In the genomic region with DNA sequence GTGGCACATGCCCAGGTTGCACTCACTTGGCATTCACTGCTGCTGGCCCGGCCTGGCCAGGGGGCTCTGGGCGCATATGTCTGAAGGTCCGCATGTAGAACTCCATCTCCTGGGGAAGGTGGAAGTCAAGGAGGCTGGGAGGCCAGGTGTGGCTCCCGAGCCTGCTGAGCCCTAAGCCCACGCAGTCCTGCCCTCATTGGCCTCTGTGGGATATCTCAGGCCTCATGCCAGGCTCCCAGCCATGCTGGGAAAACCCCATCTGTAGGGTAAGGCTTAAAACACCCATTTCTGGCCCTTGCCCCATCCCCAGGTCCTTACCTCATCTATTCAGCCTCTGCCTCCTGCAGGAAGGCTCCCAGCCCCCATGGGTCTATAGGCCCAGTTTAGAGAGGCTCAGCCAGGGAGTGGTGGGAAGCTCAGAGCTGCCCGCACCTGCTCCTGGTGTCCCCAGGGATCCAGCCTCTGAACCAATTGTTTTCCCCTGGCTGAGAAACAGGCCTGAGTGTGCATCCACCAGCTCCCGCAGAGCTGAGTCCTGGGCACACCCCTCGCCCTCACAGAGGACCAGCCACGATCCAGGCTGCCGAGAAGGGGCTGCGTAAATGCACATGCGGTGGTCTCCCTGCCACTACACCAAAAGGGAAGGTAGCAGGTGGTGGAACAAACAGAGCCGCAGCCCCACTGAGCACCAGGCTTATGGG, we compare ENCODE assay signal across 10 cellular contexts. TPM values are rescaled to one million over a fixed set of nuclear protein-coding genes. Genes with fewer than 3 reads are reported as not detected.
DNase-seq lines count a peak whose midpoint lies in the region; ATAC-seq, FAIRE-seq and TF ChIP-seq lines count a peak whose summit lies in the region.
"Had no signal": no experiment of that assay in that cellular context is flagged by ENCODE, and none has a peak within 500 bp of the region (broad histone marks: within the 10 kb centered on the region; RNA-seq: fewer than 3 reads in every experiment).

No MANE protein-coding gene starts in this region.

- no peak for TF ChIP-seq RAD21 in HepG2 (CRISPR knock-in tag; IDR thresholded peaks at IDR 0.05)

- no TSS peak for BruUV-seq in HepG2 (replicated peaks; lab: Mats Ljungman, UMichigan)

- ATAC-seq in HepG2 (no peak), HG03159 (IDR thresholded peaks at IDR 0.05; ENCODE audit: unreplicated experiment) (no peak), GM18520 (IDR thresholded peaks at IDR 0.05; ENCODE audit: unreplicated experiment) (no peak), HG02973 (IDR thresholded peaks at IDR 0.05; ENCODE audit: unreplicated experiment) (no peak)

- H3K36me3 ChIP-seq in SJCRH30 = no peaks in the 10 kb centered on the region
- no peaks in the 10 kb centered on the region for H3K36me3 ChIP-seq in HepG2 (replicated peaks in 1 of 2; ENCODE audit: control insufficient read depth in 1 of 2, insufficient read depth in 2 of 2, low read length in 2 of 2)

- DNase-seq in A172 (ENCODE audit: low spot score) = peak; percentile 31
- DNase-seq in NCI-H1092 (lab: John Stamatoyannopoulos, UW) = peak; percentile 95
- DNase-seq in SJCRH30 = peak; percentile 94 to 97
- no peak for DNase-seq in HepG2 (ENCODE audit: low spot score)
- DNase-seq in urothelium cell line (ENCODE audit: low spot score) = no peak
- DNase-seq: stimulated activated CD4-positive, alpha-beta T cell treated with anti-CD3 and anti-CD28 coated beads, Interleukin-1b, Interleukin-23, amount 100 ng/mL, for 48 hours had no signal

- 75% methylated on average over 4 of the region's 13 CpGs for WGBS in HepG2 (ENCODE audit: low lambda C conversion rate)

- H3K9me3 ChIP-seq in SJCRH30 (replicated peaks) = no peaks in the 10 kb centered on the region
- H3K9me3 ChIP-seq in HepG2 (ENCODE audit: low read length) = no peaks in the 10 kb centered on the region

- H3K4me3 ChIP-seq in SJCRH30 = peak overlapping the region; percentile 39
- H3K4me3 ChIP-seq in HepG2 (replicated peaks in 1 of 3; ENCODE audit: insufficient read depth in 1 of 3, low read depth in 2 of 3, low read length in 3 of 3) = peak overlapping the region in 1 of 3 experiments; percentile 57; a peak in 3 of 6 replicates

- H3K4me1 ChIP-seq in SJCRH30 (peaks cover 49% of the 10 kb centered on the region), HepG2 (ENCODE audit: insufficient read depth, low read length) (peaks cover 44% of the 10 kb centered on the region)

- in situ Hi-C loops in HepG2 (cut with HindIII; ENCODE audit: extremely low pct_ligation_motif_present, low pct_unique_long_range_greater_than_20kb) = no loop called here

- CTCF ChIA-PET in HepG2 (lab: Yijun Ruan, JAX; ENCODE audit: low intra/inter-chr PET ratio, low total read pairs) = no interaction called here

- H3K27ac ChIP-seq in SJCRH30 (peak overlapping the region; percentile 54), HepG2 (ENCODE audit: extremely low read length, insufficient read depth, low read length) (no peak overlapping the region)
- H3K27ac ChIP-seq: C4-2B had no signal

- TF ChIP-seq EP300 in HepG2 (IDR thresholded peaks at IDR 0.05; ENCODE audit: low read depth in 2 of 2, low read length in 2 of 2) (no peak), HepG2 (CRISPR knock-in tag; IDR thresholded peaks at IDR 0.05; ENCODE audit: borderline replicate concordance) (no peak)

- FAIRE-seq in HepG2 (lab: Jason Lieb, UNC) (no peak), urothelium cell line (lab: Jason Lieb, UNC) (no peak)

- H3K79me2 ChIP-seq in HepG2 (ENCODE audit: insufficient read depth, low read length) = no peaks in the 10 kb centered on the region

- intact Hi-C loops in HepG2 (cut with micrococcal nuclease; ENCODE audit: unreplicated experiment) = no loop called here

- POLR2A ChIA-PET in HepG2 (lab: Yijun Ruan, JAX) = no interaction called here

- H3K4me2 ChIP-seq in HepG2 (ENCODE audit: low read depth, low read length) = peak overlapping the region; percentile 60

- no peak for TF ChIP-seq POLR2A in HepG2 (IDR thresholded peaks at IDR 0.05; ENCODE audit: insufficient read depth in 1 of 2, low read depth in 2 of 2, low read length in 2 of 2)

- no peaks in the 10 kb centered on the region for H3K27me3 ChIP-seq in SJCRH30
- H3K27me3 ChIP-seq in HepG2 (ENCODE audit: control insufficient read depth in 1 of 2, insufficient read depth in 2 of 2, low read length in 2 of 2) = peaks cover 0 to 42% of the 10 kb centered on the region in 2 experiments; a peak in 4 of 5 replicates

- H3K9ac ChIP-seq in HepG2 (ENCODE audit: insufficient read depth, low read depth, low read length) = peak overlapping the region; percentile 32

- H2AFZ ChIP-seq in HepG2 (ENCODE audit: low read length) = no peak overlapping the region

- no peaks in the 10 kb centered on the region for H4K20me1 ChIP-seq in HepG2 (ENCODE audit: insufficient read depth, low read length)

- TF ChIP-seq CTCF in HepG2 (CRISPR knock-in tag; IDR thresholded peaks at IDR 0.05) = no peak

RNA-seq across cellular contexts. Expression of a gene that starts 2.3 kb away (rescaled TPM):
- 0.31 TPM in 1 of 2 replicates, not detected in the other for total RNA-seq in A172 (2014; rRNA removed; shearing (Covaris generic))
- 34.6 and 38.3 TPM in 2 replicates for total RNA-seq in SJCRH30 (2014; rRNA removed; shearing (Covaris generic))
- 0.20 and 0.44 TPM in 2 replicates for total RNA-seq in HepG2 (2016; rRNA removed; fragmentation: Illumina TruSeq; extraction: Trizol)
- 0.18 TPM in 1 of 2 replicates, not detected in the other for total RNA-seq in HepG2 (2016; cell fraction: cytosol; rRNA removed; fragmentation: Illumina TruSeq; extraction: Trizol; ENCODE audit: low read depth)
- 0.50 and 0.54 TPM in 2 replicates for total RNA-seq in HepG2 (2016; cell fraction: insoluble cytoplasmic fraction; rRNA removed; fragmentation: Illumina TruSeq; extraction: Trizol)
- 0.31 TPM in 1 of 2 replicates, not detected in the other for total RNA-seq in HepG2 (2016; cell fraction: membrane; rRNA removed; fragmentation: Illumina TruSeq; extraction: Trizol)
- 0.62 and 0.63 TPM in 2 replicates for total RNA-seq in HepG2 (2016; cell fraction: nucleus; rRNA removed; fragmentation: Illumina TruSeq; extraction: Trizol)
- polyA plus RNA-seq in HepG2 (2011; rRNA removed) = 0.16 TPM in 1 of 2 replicates, not detected in the other
- polyA plus RNA-seq in HepG2 (2011; cell fraction: cytosol; rRNA removed) = 0.05 and 0.31 TPM in 2 replicates
- 0.31 and 0.50 TPM in 2 replicates for polyA plus RNA-seq in HepG2 (2011; cell fraction: nucleus; rRNA removed)
- 0.15 and 0.69 TPM in 2 replicates for polyA plus RNA-seq in HepG2 (2012)
- 0.12 TPM in 1 of 2 replicates, not detected in the other for polyA plus RNA-seq in HepG2 (2016; cell fraction: cytosol; fragmentation: Illumina TruSeq; extraction: Trizol; ENCODE audit: low read depth)
- 0.23 and 0.32 TPM in 2 replicates for polyA plus RNA-seq in HepG2 (2016; cell fraction: insoluble cytoplasmic fraction; fragmentation: Illumina TruSeq; extraction: Trizol; ENCODE audit: low read depth)
- polyA plus RNA-seq in HepG2 (2016; cell fraction: membrane; fragmentation: Illumina TruSeq; extraction: Trizol; ENCODE audit: low read depth) = not detected in 2 replicates
- 0.48 and 0.55 TPM in 2 replicates for polyA plus RNA-seq in HepG2 (2016; cell fraction: nucleus; fragmentation: Illumina TruSeq; extraction: Trizol; ENCODE audit: insufficient read depth, low read depth)
- polyA minus RNA-seq in HepG2 (2011; rRNA and poly(A)+ RNA removed; ENCODE audit: low replicate concordance) = 0.38 TPM in 1 of 2 replicates, not detected in the other
- not detected in 2 replicates for polyA minus RNA-seq in HepG2 (2011; cell fraction: cytosol; rRNA and poly(A)+ RNA removed)
- 0.64 TPM in 1 of 2 replicates, not detected in the other for polyA minus RNA-seq in HepG2 (2011; cell fraction: nucleus; rRNA and poly(A)+ RNA removed)

RNA-seq across cellular contexts. Expression of a gene that starts 20.7 kb away (rescaled TPM):
- total RNA-seq in A172 (2014; rRNA removed; shearing (Covaris generic)) = 18.2 and 24.3 TPM in 2 replicates
- total RNA-seq in SJCRH30 (2014; rRNA removed; shearing (Covaris generic)) = 0.10 TPM in 1 of 2 replicates, not detected in the other
- 0.36 and 1.1 TPM in 2 replicates for total RNA-seq in HepG2 (2016; rRNA removed; fragmentation: Illumina TruSeq; extraction: Trizol)
- total RNA-seq in HepG2 (2016; cell fraction: cytosol; rRNA removed; fragmentation: Illumina TruSeq; extraction: Trizol; ENCODE audit: low read depth) = 1.6 and 1.9 TPM in 2 replicates
- 0.33 and 1.3 TPM in 2 replicates for total RNA-seq in HepG2 (2016; cell fraction: insoluble cytoplasmic fraction; rRNA removed; fragmentation: Illumina TruSeq; extraction: Trizol)
- 2.2 and 3.3 TPM in 2 replicates for total RNA-seq in HepG2 (2016; cell fraction: membrane; rRNA removed; fragmentation: Illumina TruSeq; extraction: Trizol)
- total RNA-seq in HepG2 (2016; cell fraction: nucleus; rRNA removed; fragmentation: Illumina TruSeq; extraction: Trizol) = 0.96 and 3.2 TPM in 2 replicates
- polyA plus RNA-seq in HepG2 (2011; rRNA removed) = 0.47 and 0.51 TPM in 2 replicates
- polyA plus RNA-seq in HepG2 (2011; cell fraction: cytosol; rRNA removed) = 0.28 and 0.60 TPM in 2 replicates
- 2.1 and 2.7 TPM in 2 replicates for polyA plus RNA-seq in HepG2 (2011; cell fraction: nucleus; rRNA removed)
- polyA plus RNA-seq in HepG2 (2012) = 0.36 and 1.0 TPM in 2 replicates
- 1.3 and 1.6 TPM in 2 replicates for polyA plus RNA-seq in HepG2 (2016; cell fraction: cytosol; fragmentation: Illumina TruSeq; extraction: Trizol; ENCODE audit: low read depth)
- 0.35 and 0.63 TPM in 2 replicates for polyA plus RNA-seq in HepG2 (2016; cell fraction: insoluble cytoplasmic fraction; fragmentation: Illumina TruSeq; extraction: Trizol; ENCODE audit: low read depth)
- polyA plus RNA-seq in HepG2 (2016; cell fraction: membrane; fragmentation: Illumina TruSeq; extraction: Trizol; ENCODE audit: low read depth) = 1.2 and 1.6 TPM in 2 replicates
- polyA plus RNA-seq in HepG2 (2016; cell fraction: nucleus; fragmentation: Illumina TruSeq; extraction: Trizol; ENCODE audit: insufficient read depth, low read depth) = 1.3 and 1.4 TPM in 2 replicates
- 1.6 and 5.9 TPM in 2 replicates for polyA minus RNA-seq in HepG2 (2011; rRNA and poly(A)+ RNA removed; ENCODE audit: low replicate concordance)
- polyA minus RNA-seq in HepG2 (2011; cell fraction: cytosol; rRNA and poly(A)+ RNA removed) = 0.26 TPM in 1 of 2 replicates, not detected in the other
- polyA minus RNA-seq in HepG2 (2011; cell fraction: nucleus; rRNA and poly(A)+ RNA removed) = 1.6 and 3.5 TPM in 2 replicates

RNA-seq across cellular contexts. Expression of a gene that starts 35.3 kb away (rescaled TPM):
- 0.93 TPM in 1 of 2 replicates, not detected in the other for total RNA-seq in A172 (2014; rRNA removed; shearing (Covaris generic))
- total RNA-seq in SJCRH30 (2014; rRNA removed; shearing (Covaris generic)) = 0.61 and 1.1 TPM in 2 replicates
- total RNA-seq in HepG2 (2016; rRNA removed; fragmentation: Illumina TruSeq; extraction: Trizol) = 6.7 and 13.6 TPM in 2 replicates
- 3.9 and 4.1 TPM in 2 replicates for total RNA-seq in HepG2 (2016; cell fraction: cytosol; rRNA removed; fragmentation: Illumina TruSeq; extraction: Trizol; ENCODE audit: low read depth)
- 5.4 and 13.4 TPM in 2 replicates for total RNA-seq in HepG2 (2016; cell fraction: insoluble cytoplasmic fraction; rRNA removed; fragmentation: Illumina TruSeq; extraction: Trizol)
- total RNA-seq in HepG2 (2016; cell fraction: membrane; rRNA removed; fragmentation: Illumina TruSeq; extraction: Trizol) = 8.8 TPM in 2 replicates
- 14.6 and 15.0 TPM in 2 replicates for total RNA-seq in HepG2 (2016; cell fraction: nucleus; rRNA removed; fragmentation: Illumina TruSeq; extraction: Trizol)
- polyA plus RNA-seq in HepG2 (2011; rRNA removed) = 8.9 and 11.9 TPM in 2 replicates
- polyA plus RNA-seq in HepG2 (2011; cell fraction: cytosol; rRNA removed) = 5.3 and 6.3 TPM in 2 replicates
- 34.2 and 34.3 TPM in 2 replicates for polyA plus RNA-seq in HepG2 (2011; cell fraction: nucleus; rRNA removed)
- 8.4 and 11.0 TPM in 2 replicates for polyA plus RNA-seq in HepG2 (2012)
- 6.5 and 9.3 TPM in 2 replicates for polyA plus RNA-seq in HepG2 (2016; cell fraction: cytosol; fragmentation: Illumina TruSeq; extraction: Trizol; ENCODE audit: low read depth)
- polyA plus RNA-seq in HepG2 (2016; cell fraction: insoluble cytoplasmic fraction; fragmentation: Illumina TruSeq; extraction: Trizol; ENCODE audit: low read depth) = 11.1 and 13.3 TPM in 2 replicates
- polyA plus RNA-seq in HepG2 (2016; cell fraction: membrane; fragmentation: Illumina TruSeq; extraction: Trizol; ENCODE audit: low read depth) = 11.3 and 12.9 TPM in 2 replicates
- 48.6 and 52.7 TPM in 2 replicates for polyA plus RNA-seq in HepG2 (2016; cell fraction: nucleus; fragmentation: Illumina TruSeq; extraction: Trizol; ENCODE audit: insufficient read depth, low read depth)
- 3.3 and 16.4 TPM in 2 replicates for polyA minus RNA-seq in HepG2 (2011; rRNA and poly(A)+ RNA removed; ENCODE audit: low replicate concordance)
- polyA minus RNA-seq in HepG2 (2011; cell fraction: cytosol; rRNA and poly(A)+ RNA removed) = 4.1 and 8.5 TPM in 2 replicates
- 8.7 and 11.3 TPM in 2 replicates for polyA minus RNA-seq in HepG2 (2011; cell fraction: nucleus; rRNA and poly(A)+ RNA removed)

Comparison
In these comparisons a context has a peak if more than half of its experiments do, and no peak if none do; other contexts are left out.
1. DNase-seq: peak in A172 (single experiment), NCI-H1092 (single experiment) and SJCRH30 (2 of 2); none in HepG2 (single experiment) and urothelium cell line (single experiment).
2. RNA of a gene that starts 2.3 kb away (total RNA-seq): 34.6 to 38.3 TPM in SJCRH30; 0.18 to 0.63 TPM in HepG2 and 0.31 TPM in A172; every median in the first group is over 10 times any median in the second.